Comparison of ENCODE assay signal across 21 cellular contexts in genomic region chr10:119488675-119489074, GRCh38. TPM values are rescaled to one million over a fixed set of nuclear protein-coding genes. Genes with fewer than 3 reads are reported as not detected.
A peak's percentile ranks its signal among the peaks of the same experiment; 100 is the strongest.
DNase-seq lines count a peak whose midpoint lies in the region; ATAC-seq, FAIRE-seq and TF ChIP-seq lines count a peak whose summit lies in the region.
"Had no signal": no experiment of that assay in that cellular context is flagged by ENCODE, and none has a peak within 500 bp of the region (broad histone marks: within the 10 kb centered on the region; RNA-seq: fewer than 3 reads in every experiment).

No MANE protein-coding gene starts in this region.

- no peak overlapping the region for H3K23ac ChIP-seq in trophoblast cell (ENCODE audit: low read length)

- peak overlapping the region; percentile 85 for H3K27ac Mint-ChIP-seq in activated CD4-positive, alpha-beta memory T cell treated with anti-CD3 and anti-CD28 coated beads, Interleukin-2, amount 10 ng/mL, durations not matched to agents 7 days and 5 days
- no peak overlapping the region for H3K27ac Mint-ChIP-seq in activated CD4-positive, alpha-beta memory T cell treated with anti-CD3 and anti-CD28 coated beads for 36 hours
- peak overlapping the region; percentile 90 for H3K27ac Mint-ChIP-seq in CD8-positive, alpha-beta T cell
- H3K27ac Mint-ChIP-seq in activated T-helper 1 cell treated with anti-CD3 and anti-CD28 coated beads, Interleukin-12 subunit alpha, Interleukin-12 subunit beta, Interleukin-2, Interleukin-4 antibody, amounts not matched to agents 30 ng/mL and 10 ng/mL and 1 ng/mL, durations not matched to agents 14 hours and 24 hours and 36 hours, result peak overlapping the region; percentile 89
- H3K27ac Mint-ChIP-seq in naive thymus-derived CD8-positive, alpha-beta T cell, result peak overlapping the region; percentile 87 to 99 (median 96)

- H4K8ac ChIP-seq in trophoblast cell (ENCODE audit: low read depth, low read length), result no peak overlapping the region

- no peak overlapping the region for H4K12ac ChIP-seq in trophoblast cell (ENCODE audit: low read depth, low read length)

- CTCF ChIA-PET in activated CD4-positive, alpha-beta memory T cell treated with anti-CD3 and anti-CD28 coated beads, Interleukin-2, amount 10 ng/mL, durations not matched to agents 7 days and 5 days (lab: Charles Lee), result interaction anchor here (0.7 to 4.7 kb wide), 11 partner anchors 8 to 282 kb away, joined by 3 to 25 read pairs (median 10); partner anchors contain the start of gene GRK5
- CTCF ChIA-PET in activated CD4-positive, alpha-beta memory T cell treated with anti-CD3 and anti-CD28 coated beads for 36 hours (lab: Charles Lee), result interaction anchor here (1.5 to 4.1 kb wide), 5 partner anchors 12 to 290 kb away, joined by 7 to 29 read pairs (median 17); partner anchors contain the start of genes GRK5 and RGS10
- CTCF ChIA-PET in CD8-positive, alpha-beta T cell (lab: Charles Lee), result interaction anchor here (0.8 to 5.0 kb wide), 9 partner anchors 9 to 289 kb away, joined by 3 to 44 read pairs (median 8); partner anchors contain the start of gene RGS10

- no peak overlapping the region for H2BK12ac ChIP-seq in trophoblast cell (ENCODE audit: low read length)

- WGBS in trophoblast cell (ENCODE audit: extremely low coverage, insufficient coverage, insufficient read length), result no CpG with 5 or more reads among the region's 7 CpGs

- no peak for DNase-seq in activated CD4-positive, alpha-beta memory T cell treated with anti-CD3 and anti-CD28 coated beads, Interleukin-2, amount 10 ng/mL, durations not matched to agents 7 days and 5 days
- no peak for DNase-seq in activated CD4-positive, alpha-beta memory T cell treated with anti-CD3 and anti-CD28 coated beads for 36 hours
- DNase-seq in CD8-positive, alpha-beta T cell, result no peak
- DNase-seq in activated T-helper 1 cell treated with anti-CD3 and anti-CD28 coated beads, Interleukin-12 subunit alpha, Interleukin-12 subunit beta, Interleukin-2, Interleukin-4 antibody, amounts not matched to agents 30 ng/mL and 10 ng/mL and 1 ng/mL, durations not matched to agents 14 hours and 24 hours and 36 hours (ENCODE audit: low spot score), result no peak
- no peak for DNase-seq in naive thymus-derived CD8-positive, alpha-beta T cell
- DNase-seq in trophoblast cell (no peak), urothelium cell line (ENCODE audit: low spot score) (no peak)
- DNase-seq: dermis blood vessel endothelial cell; DMS 273 treated with DMSO at 0.1 percent for 48 hours; glutamatergic neuron; mammary epithelial cell; NCI-H1105; NCI-H2029 treated with DMSO at 0.1 percent for 48 hours; NCI-H226; NCI-H774; stimulated activated CD4-positive, alpha-beta T cell treated with anti-CD3 and anti-CD28 coated beads, Interleukin-4, amount 100 ng/mL, for 24 hours; upper lobe of right lung had no signal

- FAIRE-seq in urothelium cell line (lab: Jason Lieb, UNC), result no peak
- FAIRE-seq: G401.6, TTC549 had no signal

- H2AFZ ChIP-seq in trophoblast cell (ENCODE audit: insufficient read depth, low read length, poor library complexity), result no peak overlapping the region

- no peaks in the 10 kb centered on the region for H3K79me1 ChIP-seq in trophoblast cell (ENCODE audit: low read length)

- H4K91ac ChIP-seq in trophoblast cell (ENCODE audit: low read depth, low read length), result no peak overlapping the region

- intact Hi-C loops in activated CD4-positive, alpha-beta memory T cell treated with anti-CD3 and anti-CD28 coated beads for 36 hours (cut with micrococcal nuclease), result loop anchor here (2.0 to 5.0 kb wide), 3 partner anchors 44 to 282 kb away; partner anchors contain the start of genes GRK5 and TIAL1
- intact Hi-C loops in CD8-positive, alpha-beta T cell (cut with DNase I, micrococcal nuclease), result loop anchor here (1.0 to 5.0 kb wide), 7 partner anchors 14 to 282 kb away; partner anchors contain the start of genes GRK5 (in 1 of the 2) and RGS10 (in 1 of the 2)
- intact Hi-C loops in activated T-helper 1 cell treated with anti-CD3 and anti-CD28 coated beads, Interleukin-12 subunit alpha, Interleukin-12 subunit beta, Interleukin-2, Interleukin-4 antibody, amounts not matched to agents 30 ng/mL and 10 ng/mL and 1 ng/mL, durations not matched to agents 14 hours and 24 hours and 36 hours (cut with micrococcal nuclease), result loop anchor here (1.0 to 5.0 kb wide), 3 partner anchors 10 to 289 kb away; no protein-coding TSS in a partner anchor

- H3K4me2 ChIP-seq in trophoblast cell (ENCODE audit: low read length), result no peak overlapping the region

- peaks cover 32% of the 10 kb centered on the region for H3K4me1 Mint-ChIP-seq in activated CD4-positive, alpha-beta memory T cell treated with anti-CD3 and anti-CD28 coated beads, Interleukin-2, amount 10 ng/mL, durations not matched to agents 7 days and 5 days
- H3K4me1 Mint-ChIP-seq in activated CD4-positive, alpha-beta memory T cell treated with anti-CD3 and anti-CD28 coated beads for 36 hours (ENCODE audit: low read depth), result peaks cover 23% of the 10 kb centered on the region
- peaks cover 40% of the 10 kb centered on the region for H3K4me1 Mint-ChIP-seq in CD8-positive, alpha-beta T cell (ENCODE audit: low read depth)
- peaks cover 26% of the 10 kb centered on the region for H3K4me1 Mint-ChIP-seq in activated T-helper 1 cell treated with anti-CD3 and anti-CD28 coated beads, Interleukin-12 subunit alpha, Interleukin-12 subunit beta, Interleukin-2, Interleukin-4 antibody, amounts not matched to agents 30 ng/mL and 10 ng/mL and 1 ng/mL, durations not matched to agents 14 hours and 24 hours and 36 hours (ENCODE audit: low read depth)
- peaks cover 12 to 48% (median 42%) of the 10 kb centered on the region in 4 donors for H3K4me1 Mint-ChIP-seq in naive thymus-derived CD8-positive, alpha-beta T cell

- H3K9me3 Mint-ChIP-seq in activated CD4-positive, alpha-beta memory T cell treated with anti-CD3 and anti-CD28 coated beads, Interleukin-2, amount 10 ng/mL, durations not matched to agents 7 days and 5 days, result no peaks in the 10 kb centered on the region
- no peaks in the 10 kb centered on the region for H3K9me3 Mint-ChIP-seq in activated CD4-positive, alpha-beta memory T cell treated with anti-CD3 and anti-CD28 coated beads for 36 hours
- no peaks in the 10 kb centered on the region for H3K9me3 Mint-ChIP-seq in CD8-positive, alpha-beta T cell
- no peaks in the 10 kb centered on the region for H3K9me3 Mint-ChIP-seq in activated T-helper 1 cell treated with anti-CD3 and anti-CD28 coated beads, Interleukin-12 subunit alpha, Interleukin-12 subunit beta, Interleukin-2, Interleukin-4 antibody, amounts not matched to agents 30 ng/mL and 10 ng/mL and 1 ng/mL, durations not matched to agents 14 hours and 24 hours and 36 hours
- no peaks in the 10 kb centered on the region for H3K9me3 Mint-ChIP-seq in naive thymus-derived CD8-positive, alpha-beta T cell

- no peak overlapping the region for H3K4me3 Mint-ChIP-seq in activated CD4-positive, alpha-beta memory T cell treated with anti-CD3 and anti-CD28 coated beads, Interleukin-2, amount 10 ng/mL, durations not matched to agents 7 days and 5 days
- H3K4me3 Mint-ChIP-seq in activated CD4-positive, alpha-beta memory T cell treated with anti-CD3 and anti-CD28 coated beads for 36 hours, result no peak overlapping the region
- peak overlapping the region; percentile 2 for H3K4me3 Mint-ChIP-seq in CD8-positive, alpha-beta T cell
- no peak overlapping the region for H3K4me3 Mint-ChIP-seq in activated T-helper 1 cell treated with anti-CD3 and anti-CD28 coated beads, Interleukin-12 subunit alpha, Interleukin-12 subunit beta, Interleukin-2, Interleukin-4 antibody, amounts not matched to agents 30 ng/mL and 10 ng/mL and 1 ng/mL, durations not matched to agents 14 hours and 24 hours and 36 hours
- peak overlapping the region in 6 of 10 donors; percentile 36 to 75 (median 56) for H3K4me3 Mint-ChIP-seq in naive thymus-derived CD8-positive, alpha-beta T cell

- H3K36me3 ChIP-seq in CD8-positive, alpha-beta T cell (ENCODE audit: insufficient read depth, low read length), result no peaks in the 10 kb centered on the region
- H3K36me3 ChIP-seq in trophoblast cell (ENCODE audit: control insufficient read depth in 1 of 2, insufficient read depth in 2 of 2, low read length in 2 of 2), result no peaks in the 10 kb centered on the region
- H3K36me3 ChIP-seq: upper lobe of right lung had no signal

- no peak for TF ChIP-seq POLR2A in GM18505 (IDR thresholded peaks at IDR 0.05; ENCODE audit: borderline replicate concordance, extremely low read depth, insufficient read depth, insufficient read length)

- H3K27ac ChIP-seq in CD8-positive, alpha-beta T cell (ENCODE audit: low read depth, low read length), result no peak overlapping the region
- no peak overlapping the region for H3K27ac ChIP-seq in trophoblast cell (ENCODE audit: low read depth, low read length)
- H3K27ac ChIP-seq: C4-2B, upper lobe of right lung had no signal

- H2BK5ac ChIP-seq in trophoblast cell (ENCODE audit: low read depth, low read length, poor library complexity), result no peak overlapping the region

- H3K18ac ChIP-seq in trophoblast cell (ENCODE audit: low read length), result no peak overlapping the region

- H3K9me3 ChIP-seq in CD8-positive, alpha-beta T cell (ENCODE audit: low read length), result no peaks in the 10 kb centered on the region
- no peaks in the 10 kb centered on the region for H3K9me3 ChIP-seq in trophoblast cell (ENCODE audit: insufficient read depth, low read depth, low read length)
- H3K9me3 ChIP-seq: upper lobe of right lung had no signal

- POLR2A ChIA-PET in activated CD4-positive, alpha-beta memory T cell treated with anti-CD3 and anti-CD28 coated beads, Interleukin-2, amount 10 ng/mL, durations not matched to agents 7 days and 5 days (lab: Charles Lee), result interaction anchor here (0.8 to 1.8 kb wide), 4 partner anchors 10 to 52 kb away, joined by 3 to 14 read pairs (median 4); no protein-coding TSS in a partner anchor
- POLR2A ChIA-PET in activated CD4-positive, alpha-beta memory T cell treated with anti-CD3 and anti-CD28 coated beads for 36 hours (lab: Charles Lee), result no interaction called here
- POLR2A ChIA-PET in CD8-positive, alpha-beta T cell (lab: Charles Lee), result interaction anchor here (1.7 to 3.6 kb wide), 4 partner anchors 12 to 282 kb away, joined by 5 to 23 read pairs (median 10); partner anchors contain the start of genes GRK5 and RGS10
- POLR2A ChIA-PET in naive thymus-derived CD8-positive, alpha-beta T cell (lab: Charles Lee), result interaction anchor here (0.6 to 5.4 kb wide), 8 partner anchors 12 to 282 kb away, joined by 3 to 54 read pairs (median 14); partner anchors contain the start of genes GRK5 and RGS10

- H3K79me2 ChIP-seq in trophoblast cell (ENCODE audit: control insufficient read depth, insufficient read depth, low read length, poor library complexity), result no peaks in the 10 kb centered on the region

- no peak overlapping the region for H3K4me3 ChIP-seq in CD8-positive, alpha-beta T cell (ENCODE audit: low read depth, low read length)
- H3K4me3 ChIP-seq in trophoblast cell (ENCODE audit: low read depth, low read length), result no peak overlapping the region
- H3K4me3 ChIP-seq: upper lobe of right lung had no signal

- H2BK120ac ChIP-seq in trophoblast cell (ENCODE audit: insufficient read depth, low read length, poor library complexity), result no peak overlapping the region

- H2AK5ac ChIP-seq in trophoblast cell (ENCODE audit: low read length), result no peak overlapping the region

- H3K4ac ChIP-seq in trophoblast cell (ENCODE audit: low read depth, low read length), result no peak overlapping the region

- H3K27me3 ChIP-seq in CD8-positive, alpha-beta T cell (ENCODE audit: insufficient read depth, low read length), result no peaks in the 10 kb centered on the region
- H3K27me3 ChIP-seq in trophoblast cell (ENCODE audit: insufficient read depth, low read length), result no peaks in the 10 kb centered on the region
- H3K27me3 ChIP-seq: upper lobe of right lung had no signal

- H3K36me3 Mint-ChIP-seq in activated CD4-positive, alpha-beta memory T cell treated with anti-CD3 and anti-CD28 coated beads, Interleukin-2, amount 10 ng/mL, durations not matched to agents 7 days and 5 days (ENCODE audit: low read depth), result no peaks in the 10 kb centered on the region
- H3K36me3 Mint-ChIP-seq in activated CD4-positive, alpha-beta memory T cell treated with anti-CD3 and anti-CD28 coated beads for 36 hours, result no peaks in the 10 kb centered on the region
- H3K36me3 Mint-ChIP-seq in CD8-positive, alpha-beta T cell, result no peaks in the 10 kb centered on the region
- no peaks in the 10 kb centered on the region for H3K36me3 Mint-ChIP-seq in activated T-helper 1 cell treated with anti-CD3 and anti-CD28 coated beads, Interleukin-12 subunit alpha, Interleukin-12 subunit beta, Interleukin-2, Interleukin-4 antibody, amounts not matched to agents 30 ng/mL and 10 ng/mL and 1 ng/mL, durations not matched to agents 14 hours and 24 hours and 36 hours (ENCODE audit: low read depth)
- no peaks in the 10 kb centered on the region for H3K36me3 Mint-ChIP-seq in naive thymus-derived CD8-positive, alpha-beta T cell

- H3K9ac ChIP-seq in trophoblast cell (ENCODE audit: low read length), result no peak overlapping the region

- no peak for TF ChIP-seq CTCF in CD8-positive, alpha-beta T cell (IDR thresholded peaks at IDR 0.05)

- no peak for ATAC-seq in CD8-positive, alpha-beta T cell
- no peak for ATAC-seq in naive thymus-derived CD8-positive, alpha-beta T cell
- ATAC-seq in GM18505 (IDR thresholded peaks at IDR 0.05; ENCODE audit: unreplicated experiment), result no peak

- peaks cover 43% of the 10 kb centered on the region for H3K4me1 ChIP-seq in CD8-positive, alpha-beta T cell (ENCODE audit: insufficient read depth, low read length)
- H3K4me1 ChIP-seq in trophoblast cell (ENCODE audit: control insufficient read depth in 1 of 2, insufficient read depth in 2 of 2, low read length in 2 of 2), result peaks cover 0 to 3% of the 10 kb centered on the region in 2 experiments

- H3K14ac ChIP-seq in trophoblast cell (ENCODE audit: low read length), result no peak overlapping the region

- no peaks in the 10 kb centered on the region for H3K27me3 Mint-ChIP-seq in activated CD4-positive, alpha-beta memory T cell treated with anti-CD3 and anti-CD28 coated beads, Interleukin-2, amount 10 ng/mL, durations not matched to agents 7 days and 5 days
- H3K27me3 Mint-ChIP-seq in activated CD4-positive, alpha-beta memory T cell treated with anti-CD3 and anti-CD28 coated beads for 36 hours, result no peaks in the 10 kb centered on the region
- H3K27me3 Mint-ChIP-seq in CD8-positive, alpha-beta T cell (ENCODE audit: low read depth), result no peaks in the 10 kb centered on the region
- H3K27me3 Mint-ChIP-seq in activated T-helper 1 cell treated with anti-CD3 and anti-CD28 coated beads, Interleukin-12 subunit alpha, Interleukin-12 subunit beta, Interleukin-2, Interleukin-4 antibody, amounts not matched to agents 30 ng/mL and 10 ng/mL and 1 ng/mL, durations not matched to agents 14 hours and 24 hours and 36 hours (ENCODE audit: insufficient read depth), result no peaks in the 10 kb centered on the region
- H3K27me3 Mint-ChIP-seq in naive thymus-derived CD8-positive, alpha-beta T cell, result no peaks in the 10 kb centered on the region

RNA-seq across cellular contexts. Expression of gene RGS10, which starts 53.8 kb away (rescaled TPM):
- 100 to 1,000 TPM; 137 to 140 TPM for total RNA-seq in activated CD4-positive, alpha-beta memory T cell treated with anti-CD3 and anti-CD28 coated beads, Interleukin-2, amount 10 ng/mL, durations not matched to agents 7 days and 5 days
- 100 to 1,000 TPM; 158 to 173 TPM for total RNA-seq in activated CD4-positive, alpha-beta memory T cell treated with anti-CD3 and anti-CD28 coated beads for 36 hours
- total RNA-seq in CD8-positive, alpha-beta T cell, result 100 to 1,000 TPM; 145 to 152 TPM
- 142 and 150 TPM in 2 replicates for total RNA-seq in activated T-helper 1 cell treated with anti-CD3 and anti-CD28 coated beads, Interleukin-12 subunit alpha, Interleukin-12 subunit beta, Interleukin-2, Interleukin-4 antibody, amounts not matched to agents 30 ng/mL and 10 ng/mL and 1 ng/mL, durations not matched to agents 14 hours and 24 hours and 36 hours
- 100 to 1,000 TPM; 251 to 268 TPM for total RNA-seq in naive thymus-derived CD8-positive, alpha-beta T cell
- 100 to 1,000 TPM; 409 to 533 (median 504) TPM for polyA plus RNA-seq in naive thymus-derived CD8-positive, alpha-beta T cell
- polyA plus RNA-seq in trophoblast cell (2013), result 10.5 and 10.7 TPM in 2 replicates

Comparison
In these comparisons a context has a peak if more than half of its experiments do, and no peak if none do; other contexts are left out.
1. H3K4me3 Mint-ChIP-seq: peak in CD8-positive, alpha-beta T cell (single experiment) and naive thymus-derived CD8-positive, alpha-beta T cell (6 of 10); none in activated CD4-positive, alpha-beta memory T cell treated with anti-CD3 and anti-CD28 coated beads, Interleukin-2, amount 10 ng/mL, durations not matched to agents 7 days and 5 days (single experiment), activated CD4-positive, alpha-beta memory T cell treated with anti-CD3 and anti-CD28 coated beads for 36 hours (single experiment) and activated T-helper 1 cell treated with anti-CD3 and anti-CD28 coated beads, Interleukin-12 subunit alpha, Interleukin-12 subunit beta, Interleukin-2, Interleukin-4 antibody, amounts not matched to agents 30 ng/mL and 10 ng/mL and 1 ng/mL, durations not matched to agents 14 hours and 24 hours and 36 hours (single experiment).